8 cellular contexts compared by ENCODE assay signal in the genomic region with DNA sequence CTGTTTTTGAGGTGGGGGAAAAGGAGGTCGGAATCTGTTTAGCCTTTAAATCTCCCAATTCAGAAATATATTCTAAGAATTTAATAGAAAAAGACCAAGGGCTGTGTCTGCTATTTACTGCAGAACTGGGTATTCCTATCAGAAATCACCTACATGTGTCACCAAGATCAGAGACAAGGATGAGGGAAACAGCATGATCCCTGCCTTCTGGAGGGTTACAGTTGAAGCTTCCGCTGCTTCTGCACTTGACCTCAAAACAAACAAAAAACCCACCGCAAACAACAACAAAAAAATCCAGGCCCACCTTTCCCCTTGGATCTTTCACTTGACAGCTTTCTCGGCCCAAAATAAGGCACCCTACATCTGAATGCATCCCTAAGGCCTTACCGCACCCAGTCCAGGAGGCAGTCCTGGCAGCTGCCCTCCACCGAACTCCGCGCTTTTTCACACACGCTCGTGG. TPM values are rescaled to one million over a fixed set of nuclear protein-coding genes. Genes with fewer than 3 reads are reported as not detected.
DNase-seq lines count a peak whose midpoint lies in the region; ATAC-seq, FAIRE-seq and TF ChIP-seq lines count a peak whose summit lies in the region.

No MANE protein-coding gene starts in this region.

- peaks cover 8% of the 10 kb centered on the region; the same call in 1 of the 2 replicates for H3K4me1 ChIP-seq in HepG2 (ENCODE audit: insufficient read depth, low read length)

- TF ChIP-seq EP300 in HepG2 (IDR thresholded peaks at IDR 0.05; ENCODE audit: low read depth in 2 of 2, low read length in 2 of 2) (no peak), HepG2 (CRISPR knock-in tag; IDR thresholded peaks at IDR 0.05; ENCODE audit: borderline replicate concordance) (no peak)

- no peak for TF ChIP-seq RAD21 in HepG2 (CRISPR knock-in tag; IDR thresholded peaks at IDR 0.05)

- intact Hi-C loops in HepG2 (cut with micrococcal nuclease; ENCODE audit: unreplicated experiment) = no loop called here

- H3K27ac ChIP-seq in HepG2 (ENCODE audit: extremely low read length, insufficient read depth, low read length) = no peak overlapping the region

- no peak for FAIRE-seq in HepG2 (lab: Jason Lieb, UNC)

- peak; percentile 1 for ATAC-seq in HG02870 (IDR thresholded peaks at IDR 0.05; ENCODE audit: unreplicated experiment)
- ATAC-seq in HepG2 = peak; percentile 6; the same call in 1 of the 3 replicates

- peaks cover 29% of the 10 kb centered on the region for H3K4me1 Mint-ChIP-seq in type B pancreatic cell (ENCODE audit: unreplicated experiment)

- no peak overlapping the region for H2AFZ ChIP-seq in HepG2 (ENCODE audit: low read length)

- H3K79me2 ChIP-seq in HepG2 (ENCODE audit: insufficient read depth, low read length) = no peaks in the 10 kb centered on the region

- peak overlapping the region; percentile 73; the same call in 1 of the 2 replicates for H3K4me3 ChIP-seq in GM08714 (ENCODE audit: low read length)
- peak overlapping the region in 2 of 3 experiments; percentile 12 to 70; a peak in 2 of 6 replicates for H3K4me3 ChIP-seq in HepG2 (replicated peaks in 1 of 3; ENCODE audit: insufficient read depth in 1 of 3, low read depth in 2 of 3, low read length in 3 of 3)

- no peaks in the 10 kb centered on the region for H3K9me3 Mint-ChIP-seq in type B pancreatic cell

- no peak overlapping the region for H3K9ac ChIP-seq in HepG2 (ENCODE audit: insufficient read depth, low read depth, low read length)

- H4K20me1 ChIP-seq in HepG2 (ENCODE audit: insufficient read depth, low read length) = no peaks in the 10 kb centered on the region

- peaks cover 7% of the 10 kb centered on the region for H3K27me3 Mint-ChIP-seq in type B pancreatic cell

- H3K36me3 Mint-ChIP-seq in type B pancreatic cell = no peaks in the 10 kb centered on the region

- TF ChIP-seq CTCF in HepG2 (CRISPR knock-in tag; IDR thresholded peaks at IDR 0.05) = no peak
- no peak for TF ChIP-seq CTCF in type B pancreatic cell (conservative IDR thresholded peaks at IDR 0.05)

- H3K4me3 Mint-ChIP-seq in type B pancreatic cell = peak overlapping the region; percentile 91

- peak overlapping the region; percentile 91 for H3K27ac Mint-ChIP-seq in type B pancreatic cell

- TF ChIP-seq POLR2A in HepG2 (IDR thresholded peaks at IDR 0.05; ENCODE audit: insufficient read depth in 1 of 2, low read depth in 2 of 2, low read length in 2 of 2) = no peak

- in situ Hi-C loops in HepG2 (cut with HindIII; ENCODE audit: extremely low pct_ligation_motif_present, low pct_unique_long_range_greater_than_20kb) = loop anchor here (10.0 kb wide), 1 partner anchor 141 kb away; no protein-coding TSS in a partner anchor

- H3K36me3 ChIP-seq in HepG2 (replicated peaks in 1 of 2; ENCODE audit: control insufficient read depth in 1 of 2, insufficient read depth in 2 of 2, low read length in 2 of 2) = no peaks in the 10 kb centered on the region

- peak overlapping the region; percentile 83 for H3K4me2 ChIP-seq in HepG2 (ENCODE audit: low read depth, low read length)

- no peaks in the 10 kb centered on the region for H3K9me3 ChIP-seq in HepG2 (ENCODE audit: low read length)

- peaks cover 2 to 20% of the 10 kb centered on the region in 2 experiments; a peak in 2 of 5 replicates for H3K27me3 ChIP-seq in HepG2 (ENCODE audit: control insufficient read depth in 1 of 2, insufficient read depth in 2 of 2, low read length in 2 of 2)

- CTCF ChIA-PET in HepG2 (lab: Yijun Ruan, JAX; ENCODE audit: low intra/inter-chr PET ratio, low total read pairs) = no interaction called here

- 33% methylated on average over 9 of the region's 10 CpGs for WGBS in HepG2 (ENCODE audit: low lambda C conversion rate)

- POLR2A ChIA-PET in HepG2 (lab: Yijun Ruan, JAX) = interaction anchor here (0.5 kb wide), 1 partner anchor 376 kb away, joined by 3 read pairs; no protein-coding TSS in a partner anchor

- DNase-seq in amniotic epithelial cell (ENCODE audit: low read depth) (peak; percentile 34), HepG2 (ENCODE audit: low spot score) (no peak), type B pancreatic cell (ENCODE audit: extremely low spot score, unreplicated experiment) (no peak), GM03348 (ENCODE audit: low spot score) (no peak), dermis blood vessel endothelial cell (no peak), EL (no peak)

- no TSS peak for BruUV-seq in HepG2 (replicated peaks; lab: Mats Ljungman, UMichigan)

TF ChIP-seq in HepG2, 621 proteins besides CTCF, POLR2A, EP300 and RAD21:
- TF ChIP-seq, protein P1, sequence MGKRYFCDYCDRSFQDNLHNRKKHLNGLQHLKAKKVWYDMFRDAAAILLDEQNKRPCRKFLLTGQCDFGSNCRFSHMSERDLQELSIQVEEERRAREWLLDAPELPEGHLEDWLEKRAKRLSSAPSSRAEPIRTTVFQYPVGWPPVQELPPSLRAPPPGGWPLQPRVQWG (CRISPR knock-in tag; IDR thresholded peaks at IDR 0.05; ENCODE audit: borderline replicate concordance, low read depth) = no peak
- TF ChIP-seq CBFB (CRISPR knock-in tag; IDR thresholded peaks at IDR 0.05) (no peak), ZFP62 (CRISPR knock-in tag; IDR thresholded peaks at IDR 0.05) (no peak), DMAP1 (CRISPR knock-in tag; IDR thresholded peaks at IDR 0.05) (no peak), ZZZ3 (CRISPR knock-in tag; IDR thresholded peaks at IDR 0.05; ENCODE audit: borderline replicate concordance) (no peak), ZNF781 (CRISPR knock-in tag; IDR thresholded peaks at IDR 0.05; ENCODE audit: borderline replicate concordance, not compliant biosample characterization) (no peak), KDM3A (CRISPR knock-in tag; IDR thresholded peaks at IDR 0.05; ENCODE audit: low read depth) (no peak), PRMT3 (CRISPR knock-in tag; IDR thresholded peaks at IDR 0.05; ENCODE audit: borderline replicate concordance, low read depth) (no peak), TOE1 (CRISPR knock-in tag; IDR thresholded peaks at IDR 0.05) (no peak), REL (CRISPR knock-in tag; conservative IDR thresholded peaks at IDR 0.05) (no peak), ZNF160 (CRISPR knock-in tag; IDR thresholded peaks at IDR 0.05) (no peak), U2AF2 (IDR thresholded peaks at IDR 0.05; ENCODE audit: low read depth, low read length) (no peak), FLYWCH1 (CRISPR knock-in tag; IDR thresholded peaks at IDR 0.05) (no peak), ZNF383 (CRISPR knock-in tag; IDR thresholded peaks at IDR 0.05; ENCODE audit: borderline replicate concordance) (no peak), ZNF33B (CRISPR knock-in tag; IDR thresholded peaks at IDR 0.05) (no peak), AGO2 (optimal IDR thresholded peaks at IDR 0.05; ENCODE audit: low read depth, low read length) (no peak), SIX4 (CRISPR knock-in tag; IDR thresholded peaks at IDR 0.05) (no peak), NRL (CRISPR knock-in tag; IDR thresholded peaks at IDR 0.05; ENCODE audit: borderline replicate concordance) (no peak)
- TF ChIP-seq, protein P2, sequence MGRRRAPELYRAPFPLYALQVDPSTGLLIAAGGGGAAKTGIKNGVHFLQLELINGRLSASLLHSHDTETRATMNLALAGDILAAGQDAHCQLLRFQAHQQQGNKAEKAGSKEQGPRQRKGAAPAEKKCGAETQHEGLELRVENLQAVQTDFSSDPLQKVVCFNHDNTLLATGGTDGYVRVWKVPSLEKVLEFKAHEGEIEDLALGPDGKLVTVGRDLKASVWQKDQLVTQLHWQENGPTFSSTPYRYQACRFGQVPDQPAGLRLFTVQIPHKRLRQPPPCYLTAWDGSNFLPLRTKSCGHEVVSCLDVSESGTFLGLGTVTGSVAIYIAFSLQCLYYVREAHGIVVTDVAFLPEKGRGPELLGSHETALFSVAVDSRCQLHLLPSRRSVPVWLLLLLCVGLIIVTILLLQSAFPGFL (CRISPR knock-in tag; IDR thresholded peaks at IDR 0.05) = no peak

RNA-seq across cellular contexts. Expression of a gene that starts 0.8 kb away (rescaled TPM):
- total RNA-seq in HepG2 (2016; rRNA removed; fragmentation: Illumina TruSeq; extraction: Trizol) (0.66 and 0.71 TPM in 2 replicates), type B pancreatic cell (ENCODE audit: low replicate concordance) (38.1 and 43.5 TPM in 2 replicates), dermis blood vessel endothelial cell (3.0 and 3.2 TPM in 2 replicates)
- 1.3 and 1.9 TPM in 2 replicates for total RNA-seq in HepG2 (2016; cell fraction: cytosol; rRNA removed; fragmentation: Illumina TruSeq; extraction: Trizol; ENCODE audit: low read depth)
- total RNA-seq in HepG2 (2016; cell fraction: insoluble cytoplasmic fraction; rRNA removed; fragmentation: Illumina TruSeq; extraction: Trizol) = 1.0 and 1.3 TPM in 2 replicates
- 0.74 and 1.5 TPM in 2 replicates for total RNA-seq in HepG2 (2016; cell fraction: membrane; rRNA removed; fragmentation: Illumina TruSeq; extraction: Trizol)
- 1.3 and 1.6 TPM in 2 replicates for total RNA-seq in HepG2 (2016; cell fraction: nucleus; rRNA removed; fragmentation: Illumina TruSeq; extraction: Trizol)
- polyA plus RNA-seq in HepG2 (2011; rRNA removed) = 0.16 and 0.26 TPM in 2 replicates
- 0.07 and 0.14 TPM in 2 replicates for polyA plus RNA-seq in HepG2 (2011; cell fraction: cytosol; rRNA removed)
- 0.06 and 0.64 TPM in 2 replicates for polyA plus RNA-seq in HepG2 (2011; cell fraction: nucleus; rRNA removed)
- 0.27 and 0.28 TPM in 2 replicates for polyA plus RNA-seq in HepG2 (2012)
- 0.12 and 0.19 TPM in 2 replicates for polyA plus RNA-seq in HepG2 (2016; cell fraction: cytosol; fragmentation: Illumina TruSeq; extraction: Trizol; ENCODE audit: low read depth)
- polyA plus RNA-seq in HepG2 (2016; cell fraction: insoluble cytoplasmic fraction; fragmentation: Illumina TruSeq; extraction: Trizol; ENCODE audit: low read depth) = 0.29 and 1.1 TPM in 2 replicates
- 0.07 and 0.38 TPM in 2 replicates for polyA plus RNA-seq in HepG2 (2016; cell fraction: membrane; fragmentation: Illumina TruSeq; extraction: Trizol; ENCODE audit: low read depth)
- polyA plus RNA-seq in HepG2 (2016; cell fraction: nucleus; fragmentation: Illumina TruSeq; extraction: Trizol; ENCODE audit: insufficient read depth, low read depth) = 0.18 and 1.0 TPM in 2 replicates
- 0.32 and 39.9 TPM in 2 replicates for polyA minus RNA-seq in HepG2 (2011; rRNA and poly(A)+ RNA removed; ENCODE audit: low replicate concordance)
- polyA minus RNA-seq in HepG2 (2011; cell fraction: cytosol; rRNA and poly(A)+ RNA removed) = 0.09 and 0.30 TPM in 2 replicates
- polyA minus RNA-seq in HepG2 (2011; cell fraction: nucleus; rRNA and poly(A)+ RNA removed) = 3.6 and 5.2 TPM in 2 replicates
